1 cellular context compared by ENCODE assay signal in the genomic region with DNA sequence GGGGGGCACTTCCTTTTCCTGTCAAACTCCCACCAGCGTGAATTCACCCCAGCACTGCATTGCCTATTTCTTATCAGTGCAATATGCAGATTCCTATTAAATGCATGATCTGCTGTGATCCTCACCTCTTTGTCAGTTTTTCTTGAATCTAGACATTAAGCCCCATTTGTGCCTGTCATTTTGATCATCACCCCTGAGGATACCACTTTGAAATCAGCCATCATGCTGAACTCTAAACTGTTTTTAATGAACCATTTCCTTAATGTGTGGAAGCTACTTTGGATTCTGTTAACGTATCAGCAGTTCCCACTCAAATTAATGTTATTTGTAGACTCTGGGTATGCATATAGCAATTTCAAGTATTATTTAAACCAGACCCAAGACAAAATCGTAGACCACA.
TF ChIP-seq lines count a peak whose summit lies in the region.

No MANE protein-coding gene starts in this region.

TF ChIP-seq in GM23338, 12 proteins besides CTCF, POLR2A, EP300 and RAD21 (continued from another document):
- TF ChIP-seq, protein P1, sequence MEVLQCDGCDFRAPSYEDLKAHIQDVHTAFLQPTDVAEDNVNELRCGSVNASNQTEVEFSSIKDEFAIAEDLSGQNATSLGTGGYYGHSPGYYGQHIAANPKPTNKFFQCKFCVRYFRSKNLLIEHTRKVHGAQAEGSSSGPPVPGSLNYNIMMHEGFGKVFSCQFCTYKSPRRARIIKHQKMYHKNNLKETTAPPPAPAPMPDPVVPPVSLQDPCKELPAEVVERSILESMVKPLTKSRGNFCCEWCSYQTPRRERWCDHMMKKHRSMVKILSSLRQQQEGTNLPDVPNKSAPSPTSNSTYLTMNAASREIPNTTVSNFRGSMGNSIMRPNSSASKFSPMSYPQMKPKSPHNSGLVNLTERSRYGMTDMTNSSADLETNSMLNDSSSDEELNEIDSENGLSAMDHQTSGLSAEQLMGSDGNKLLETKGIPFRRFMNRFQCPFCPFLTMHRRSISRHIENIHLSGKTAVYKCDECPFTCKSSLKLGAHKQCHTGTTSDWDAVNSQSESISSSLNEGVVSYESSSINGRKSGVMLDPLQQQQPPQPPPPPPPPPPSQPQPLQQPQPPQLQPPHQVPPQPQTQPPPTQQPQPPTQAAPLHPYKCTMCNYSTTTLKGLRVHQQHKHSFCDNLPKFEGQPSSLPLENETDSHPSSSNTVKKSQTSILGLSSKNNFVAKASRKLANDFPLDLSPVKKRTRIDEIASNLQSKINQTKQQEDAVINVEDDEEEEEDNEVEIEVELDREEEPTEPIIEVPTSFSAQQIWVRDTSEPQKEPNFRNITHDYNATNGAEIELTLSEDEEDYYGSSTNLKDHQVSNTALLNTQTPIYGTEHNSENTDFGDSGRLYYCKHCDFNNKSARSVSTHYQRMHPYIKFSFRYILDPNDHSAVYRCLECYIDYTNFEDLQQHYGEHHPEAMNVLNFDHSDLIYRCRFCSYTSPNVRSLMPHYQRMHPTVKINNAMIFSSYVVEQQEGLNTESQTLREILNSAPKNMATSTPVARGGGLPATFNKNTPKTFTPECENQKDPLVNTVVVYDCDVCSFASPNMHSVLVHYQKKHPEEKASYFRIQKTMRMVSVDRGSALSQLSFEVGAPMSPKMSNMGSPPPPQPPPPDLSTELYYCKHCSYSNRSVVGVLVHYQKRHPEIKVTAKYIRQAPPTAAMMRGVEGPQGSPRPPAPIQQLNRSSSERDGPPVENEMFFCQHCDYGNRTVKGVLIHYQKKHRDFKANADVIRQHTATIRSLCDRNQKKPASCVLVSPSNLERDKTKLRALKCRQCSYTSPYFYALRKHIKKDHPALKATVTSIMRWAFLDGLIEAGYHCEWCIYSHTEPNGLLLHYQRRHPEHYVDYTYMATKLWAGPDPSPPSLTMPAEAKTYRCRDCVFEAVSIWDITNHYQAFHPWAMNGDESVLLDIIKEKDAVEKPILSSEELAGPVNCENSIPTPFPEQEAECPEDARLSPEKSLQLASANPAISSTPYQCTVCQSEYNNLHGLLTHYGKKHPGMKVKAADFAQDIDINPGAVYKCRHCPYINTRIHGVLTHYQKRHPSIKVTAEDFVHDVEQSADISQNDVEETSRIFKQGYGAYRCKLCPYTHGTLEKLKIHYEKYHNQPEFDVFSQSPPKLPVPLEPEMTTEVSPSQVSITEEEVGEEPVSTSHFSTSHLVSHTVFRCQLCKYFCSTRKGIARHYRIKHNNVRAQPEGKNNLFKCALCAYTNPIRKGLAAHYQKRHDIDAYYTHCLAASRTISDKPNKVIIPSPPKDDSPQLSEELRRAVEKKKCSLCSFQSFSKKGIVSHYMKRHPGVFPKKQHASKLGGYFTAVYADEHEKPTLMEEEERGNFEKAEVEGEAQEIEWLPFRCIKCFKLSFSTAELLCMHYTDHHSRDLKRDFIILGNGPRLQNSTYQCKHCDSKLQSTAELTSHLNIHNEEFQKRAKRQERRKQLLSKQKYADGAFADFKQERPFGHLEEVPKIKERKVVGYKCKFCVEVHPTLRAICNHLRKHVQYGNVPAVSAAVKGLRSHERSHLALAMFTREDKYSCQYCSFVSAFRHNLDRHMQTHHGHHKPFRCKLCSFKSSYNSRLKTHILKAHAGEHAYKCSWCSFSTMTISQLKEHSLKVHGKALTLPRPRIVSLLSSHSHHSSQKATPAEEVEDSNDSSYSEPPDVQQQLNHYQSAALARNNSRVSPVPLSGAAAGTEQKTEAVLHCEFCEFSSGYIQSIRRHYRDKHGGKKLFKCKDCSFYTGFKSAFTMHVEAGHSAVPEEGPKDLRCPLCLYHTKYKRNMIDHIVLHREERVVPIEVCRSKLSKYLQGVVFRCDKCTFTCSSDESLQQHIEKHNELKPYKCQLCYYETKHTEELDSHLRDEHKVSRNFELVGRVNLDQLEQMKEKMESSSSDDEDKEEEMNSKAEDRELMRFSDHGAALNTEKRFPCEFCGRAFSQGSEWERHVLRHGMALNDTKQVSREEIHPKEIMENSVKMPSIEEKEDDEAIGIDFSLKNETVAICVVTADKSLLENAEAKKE (CRISPR knock-in tag; IDR thresholded peaks at IDR 0.05) = no peak
- TF ChIP-seq EZH2 (IDR thresholded peaks at IDR 0.05; ENCODE audit: low read depth, unreplicated experiment) (no peak), ZNF114 (CRISPR knock-in tag; IDR thresholded peaks at IDR 0.05) (no peak), JUNB (IDR thresholded peaks at IDR 0.05; ENCODE audit: unreplicated experiment) (no peak), EZH2phosphoT487 (IDR thresholded peaks at IDR 0.05; ENCODE audit: unreplicated experiment) (no peak), CREB1 (CRISPR knock-in tag; IDR thresholded peaks at IDR 0.05; ENCODE audit: low read depth) (no peak)
- TF ChIP-seq, protein P2, sequence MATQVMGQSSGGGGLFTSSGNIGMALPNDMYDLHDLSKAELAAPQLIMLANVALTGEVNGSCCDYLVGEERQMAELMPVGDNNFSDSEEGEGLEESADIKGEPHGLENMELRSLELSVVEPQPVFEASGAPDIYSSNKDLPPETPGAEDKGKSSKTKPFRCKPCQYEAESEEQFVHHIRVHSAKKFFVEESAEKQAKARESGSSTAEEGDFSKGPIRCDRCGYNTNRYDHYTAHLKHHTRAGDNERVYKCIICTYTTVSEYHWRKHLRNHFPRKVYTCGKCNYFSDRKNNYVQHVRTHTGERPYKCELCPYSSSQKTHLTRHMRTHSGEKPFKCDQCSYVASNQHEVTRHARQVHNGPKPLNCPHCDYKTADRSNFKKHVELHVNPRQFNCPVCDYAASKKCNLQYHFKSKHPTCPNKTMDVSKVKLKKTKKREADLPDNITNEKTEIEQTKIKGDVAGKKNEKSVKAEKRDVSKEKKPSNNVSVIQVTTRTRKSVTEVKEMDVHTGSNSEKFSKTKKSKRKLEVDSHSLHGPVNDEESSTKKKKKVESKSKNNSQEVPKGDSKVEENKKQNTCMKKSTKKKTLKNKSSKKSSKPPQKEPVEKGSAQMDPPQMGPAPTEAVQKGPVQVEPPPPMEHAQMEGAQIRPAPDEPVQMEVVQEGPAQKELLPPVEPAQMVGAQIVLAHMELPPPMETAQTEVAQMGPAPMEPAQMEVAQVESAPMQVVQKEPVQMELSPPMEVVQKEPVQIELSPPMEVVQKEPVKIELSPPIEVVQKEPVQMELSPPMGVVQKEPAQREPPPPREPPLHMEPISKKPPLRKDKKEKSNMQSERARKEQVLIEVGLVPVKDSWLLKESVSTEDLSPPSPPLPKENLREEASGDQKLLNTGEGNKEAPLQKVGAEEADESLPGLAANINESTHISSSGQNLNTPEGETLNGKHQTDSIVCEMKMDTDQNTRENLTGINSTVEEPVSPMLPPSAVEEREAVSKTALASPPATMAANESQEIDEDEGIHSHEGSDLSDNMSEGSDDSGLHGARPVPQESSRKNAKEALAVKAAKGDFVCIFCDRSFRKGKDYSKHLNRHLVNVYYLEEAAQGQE (IDR thresholded peaks at IDR 0.05; ENCODE audit: unreplicated experiment) = no peak
